ENCODE assay signal across 8 cellular contexts in the genomic region with DNA sequence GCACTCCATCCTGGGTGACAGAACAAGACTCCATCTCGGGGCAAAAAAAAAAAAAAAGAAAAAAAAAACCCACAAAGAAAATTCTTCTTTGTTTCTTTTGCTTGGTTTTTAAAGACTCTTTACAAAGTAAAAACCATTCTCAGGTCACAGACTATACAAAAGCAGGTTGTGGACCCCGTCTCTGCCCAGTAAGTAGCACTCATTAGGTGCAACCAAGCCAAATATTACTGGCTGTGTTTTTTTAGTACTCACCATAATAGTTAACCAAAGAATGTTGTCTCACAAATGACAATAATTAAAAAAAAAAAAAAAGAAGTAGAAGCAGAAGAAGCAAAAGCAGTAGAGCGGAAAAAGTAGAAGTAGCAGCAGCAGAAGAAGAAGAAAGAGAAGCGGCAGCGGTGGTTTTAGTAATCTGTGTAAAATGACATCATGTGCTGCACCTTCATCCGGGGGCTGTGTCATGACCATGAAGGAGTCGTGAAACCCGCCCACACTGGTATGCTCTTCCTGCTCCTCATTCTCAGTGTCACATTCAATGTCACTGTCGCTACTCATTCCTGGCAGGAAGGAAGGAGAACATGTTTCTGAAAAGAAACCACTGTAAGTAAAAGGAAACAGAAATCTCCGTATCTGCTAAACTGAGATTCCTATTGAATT.
A peak's percentile ranks its signal among the peaks of the same experiment; 100 is the strongest.
DNase-seq lines count a peak whose midpoint lies in the region; ATAC-seq and FAIRE-seq lines count a peak whose summit lies in the region.

No MANE protein-coding gene starts in this region.

- peak; percentile 97 for FAIRE-seq in urothelium cell line (lab: Jason Lieb, UNC)

- ATAC-seq in GM21529 (IDR thresholded peaks at IDR 0.05; ENCODE audit: unreplicated experiment): peak; percentile 93

- DNase-seq in CMK (ENCODE audit: low read depth): peak; percentile 35
- peak; percentile 93 to 94 for DNase-seq in Kasumi-1 (lab: John Stamatoyannopoulos, UW)
- DNase-seq in activated CD8-positive, alpha-beta memory T cell treated with anti-CD3 and anti-CD28 coated beads for 48 hours (ENCODE audit: low read depth in 2 of 3, low spot score in 2 of 3): peak; percentile 12 to 47 (median 45)
- DNase-seq in fibroblast of gingiva (ENCODE audit: low read depth): peak; percentile 23
- DNase-seq in pons (ENCODE audit: low spot score): peak; percentile 34
- peak; percentile 91 for DNase-seq in urothelium cell line (ENCODE audit: low spot score)
- DNase-seq in DMS153 treated with DMSO at 0.1 percent for 48 hours (lab: John Stamatoyannopoulos, UW; ENCODE audit: unreplicated experiment): no peak
